Comparison of ENCODE assay signal across 1 cellular context in the genomic region with DNA sequence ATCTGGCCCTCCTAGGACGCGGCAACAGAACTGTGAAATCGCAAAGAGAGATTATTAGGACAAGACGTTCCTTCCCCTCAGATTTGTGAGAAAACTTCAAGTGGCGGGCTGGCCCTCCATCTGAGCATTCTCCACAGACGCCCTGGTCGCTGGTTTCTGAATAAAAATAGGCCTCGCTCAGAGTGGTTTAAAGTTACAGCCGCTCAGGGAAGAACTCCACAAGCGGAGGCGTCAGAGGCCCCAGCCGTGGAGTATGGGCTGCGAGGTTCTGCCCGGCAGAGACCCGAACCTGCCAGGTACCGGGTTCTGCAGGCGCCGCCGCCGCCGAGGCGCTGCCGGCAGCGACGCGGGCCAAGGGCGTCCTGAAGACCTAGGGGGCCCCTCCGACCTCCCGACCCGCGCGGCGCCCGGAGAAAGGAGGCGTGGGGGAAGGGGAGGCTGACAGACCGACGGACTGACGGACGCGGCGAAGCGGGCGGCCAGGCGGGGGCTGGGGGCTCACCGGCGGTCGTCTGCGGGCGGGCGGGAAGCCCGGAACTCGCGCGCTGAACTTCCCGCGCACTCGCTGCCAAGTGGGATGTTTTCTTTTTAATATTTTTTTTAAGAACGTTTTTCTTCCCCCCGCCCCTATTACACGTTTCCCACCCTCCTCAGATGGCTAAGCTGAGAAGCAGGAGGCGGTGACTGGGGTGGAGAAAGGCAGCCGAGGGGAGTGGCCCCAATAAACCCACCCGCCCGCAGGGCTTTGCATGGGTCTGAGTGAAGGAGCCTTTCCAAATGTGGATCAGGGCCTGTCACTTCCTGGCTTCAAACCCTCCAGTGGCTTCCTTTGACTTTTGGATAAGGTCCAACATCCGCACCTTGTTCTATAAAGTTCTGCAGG.
TF ChIP-seq lines count a peak whose summit lies in the region.

A gene (minus strand): TSS at position 574 of the 883 bp plus-strand sequence. CDS start 770 bp downstream, outside the sequence.

TF ChIP-seq in HepG2, 621 proteins besides CTCF, POLR2A, EP300 and RAD21 (continued from another document):
- TF ChIP-seq, protein P1, sequence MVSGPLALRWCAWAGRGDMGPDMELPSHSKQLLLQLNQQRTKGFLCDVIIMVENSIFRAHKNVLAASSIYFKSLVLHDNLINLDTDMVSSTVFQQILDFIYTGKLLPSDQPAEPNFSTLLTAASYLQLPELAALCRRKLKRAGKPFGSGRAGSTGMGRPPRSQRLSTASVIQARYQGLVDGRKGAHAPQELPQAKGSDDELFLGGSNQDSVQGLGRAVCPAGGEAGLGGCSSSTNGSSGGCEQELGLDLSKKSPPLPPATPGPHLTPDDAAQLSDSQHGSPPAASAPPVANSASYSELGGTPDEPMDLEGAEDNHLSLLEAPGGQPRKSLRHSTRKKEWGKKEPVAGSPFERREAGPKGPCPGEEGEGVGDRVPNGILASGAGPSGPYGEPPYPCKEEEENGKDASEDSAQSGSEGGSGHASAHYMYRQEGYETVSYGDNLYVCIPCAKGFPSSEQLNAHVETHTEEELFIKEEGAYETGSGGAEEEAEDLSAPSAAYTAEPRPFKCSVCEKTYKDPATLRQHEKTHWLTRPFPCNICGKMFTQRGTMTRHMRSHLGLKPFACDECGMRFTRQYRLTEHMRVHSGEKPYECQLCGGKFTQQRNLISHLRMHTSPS (CRISPR knock-in tag; IDR thresholded peaks at IDR 0.05; ENCODE audit: low read depth): no peak
